In the genomic region with DNA sequence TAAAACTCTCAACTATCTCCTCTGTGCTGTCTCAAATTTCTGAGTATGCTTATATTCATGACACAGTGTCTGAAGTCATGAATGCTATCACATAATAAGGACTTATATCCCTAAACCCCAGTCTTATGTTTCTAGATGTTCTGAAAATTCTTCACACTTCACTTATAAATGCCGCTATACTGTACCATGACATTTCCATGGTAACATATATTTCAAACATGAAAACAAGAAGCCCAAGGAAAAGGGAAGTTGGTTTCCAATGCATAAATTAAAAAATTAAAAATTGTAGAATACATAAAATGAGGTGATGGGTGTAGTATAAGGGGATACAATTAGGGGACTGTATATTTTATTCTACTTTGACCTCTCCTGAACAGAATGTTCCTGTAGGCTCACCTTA, we compare ENCODE assay signal across 26 cellular contexts.
"Had no signal": no experiment of that assay in that cellular context is flagged by ENCODE, and none has a peak within 500 bp of the region (broad histone marks: within the 10 kb centered on the region; RNA-seq: fewer than 3 reads in every experiment).

No MANE protein-coding gene starts in this region.

- H3K27me3 ChIP-seq: breast epithelium, ovary, uterus had no signal

- H3K4me3 ChIP-seq: breast epithelium, esophagus squamous epithelium, left ventricle myocardium inferior, lung, mucosa of descending colon, ovary, skin epidermis, thoracic aorta, uterus had no signal

- H3K4me3 Mint-ChIP-seq: activated CD4-positive, alpha-beta memory T cell treated with anti-CD3 and anti-CD28 coated beads, Interleukin-2, amount 10 ng/mL, durations not matched to agents 7 days and 5 days; activated CD4-positive, alpha-beta T cell treated with anti-CD3 and anti-CD28 coated beads, Interleukin-2, amount 10 ng/mL, durations not matched to agents 7 days and 5 days; activated naive CD4-positive, alpha-beta T cell treated with anti-CD3 and anti-CD28 coated beads, Interleukin-2, amount 50 U/mL, for 24 hours; activated T-cell treated with anti-CD3 and anti-CD28 coated beads, Interleukin-2, amount 50 U/mL, for 4 hours; stimulated activated naive CD8-positive, alpha-beta T cell treated with anti-CD3 and anti-CD28 coated beads, Interleukin-15, Interleukin-2, amounts not matched to agents 100 ng/mL and 50 ng/mL, for 24 hours had no signal

- H3K9me3 Mint-ChIP-seq: activated CD4-positive, alpha-beta memory T cell treated with anti-CD3 and anti-CD28 coated beads, Interleukin-2, amount 10 ng/mL, durations not matched to agents 7 days and 5 days; activated CD4-positive, alpha-beta T cell treated with anti-CD3 and anti-CD28 coated beads, Interleukin-2, amount 10 ng/mL, durations not matched to agents 7 days and 5 days; activated naive CD4-positive, alpha-beta T cell treated with anti-CD3 and anti-CD28 coated beads, Interleukin-2, amount 50 U/mL, for 24 hours; activated T-cell treated with anti-CD3 and anti-CD28 coated beads, Interleukin-2, amount 50 U/mL, for 4 hours; activated T-helper 2 cell treated with anti-CD3 and anti-CD28 coated beads, Interferon-gamma antibody, Interleukin-2, Interleukin-4, amounts not matched to agents 10 μg/mL and 5 μg/mL and 100 μg/mL, durations not matched to agents 14 hours and 24 hours and 36 hours; stimulated activated naive CD8-positive, alpha-beta T cell treated with anti-CD3 and anti-CD28 coated beads, Interleukin-15, Interleukin-2, amounts not matched to agents 100 ng/mL and 50 ng/mL, for 24 hours had no signal

- ATAC-seq: activated T-cell treated with anti-CD3 and anti-CD28 coated beads, Interleukin-2, amount 50 U/mL, for 4 hours; mucosa of descending colon; sciatic nerve had no signal

- H3K36me3 ChIP-seq: breast epithelium, esophagus squamous epithelium, left ventricle myocardium inferior, ovary, thoracic aorta, uterus, WERI-Rb-1 had no signal

- H3K9me3 ChIP-seq: breast epithelium, esophagus squamous epithelium, left ventricle myocardium inferior, mucosa of descending colon, ovary, thoracic aorta, uterus had no signal

- H3K27me3 Mint-ChIP-seq: activated CD4-positive, alpha-beta memory T cell treated with anti-CD3 and anti-CD28 coated beads, Interleukin-2, amount 10 ng/mL, durations not matched to agents 7 days and 5 days; activated CD4-positive, alpha-beta T cell treated with anti-CD3 and anti-CD28 coated beads, Interleukin-2, amount 10 ng/mL, durations not matched to agents 7 days and 5 days; activated naive CD4-positive, alpha-beta T cell treated with anti-CD3 and anti-CD28 coated beads, Interleukin-2, amount 50 U/mL, for 24 hours; progenitor cell of endocrine pancreas; stimulated activated naive CD8-positive, alpha-beta T cell treated with anti-CD3 and anti-CD28 coated beads, Interleukin-15, Interleukin-2, amounts not matched to agents 100 ng/mL and 50 ng/mL, for 24 hours had no signal

- H3K4me1 ChIP-seq: breast epithelium, left ventricle myocardium inferior, uterus had no signal

- DNase-seq: activated CD4-positive, alpha-beta memory T cell treated with anti-CD3 and anti-CD28 coated beads, Interleukin-2, amount 10 ng/mL, durations not matched to agents 7 days and 5 days; activated CD4-positive, alpha-beta T cell treated with anti-CD3 and anti-CD28 coated beads for 1 hour; activated CD4-positive, alpha-beta T cell treated with anti-CD3 and anti-CD28 coated beads, Interleukin-2, amount 10 ng/mL, durations not matched to agents 7 days and 5 days; activated CD8-positive, alpha-beta memory T cell treated with anti-CD3 and anti-CD28 coated beads, Interleukin-2, amount 50 U/mL, for 48 hours; activated T-cell treated with anti-CD3 and anti-CD28 coated beads, Interleukin-2, amount 50 U/mL, for 4 hours; central memory CD4-positive, alpha-beta T cell; esophagus squamous epithelium; foreskin melanocyte; left ventricle myocardium inferior; mucosa of descending colon; ovary; stimulated activated CD4-positive, alpha-beta T cell treated with anti-CD3 and anti-CD28 coated beads, Interleukin-12 subunit alpha, Interleukin-12 subunit beta, amount 100 ng/mL, for 4 hours; stimulated activated CD4-positive, alpha-beta T cell treated with anti-CD3 and anti-CD28 coated beads, Interleukin-4, amount 100 ng/mL, for 1 hour; T-helper 1 cell; trophoblast cell; uterus; WERI-Rb-1 had no signal

- H3K4me1 Mint-ChIP-seq: activated CD4-positive, alpha-beta memory T cell treated with anti-CD3 and anti-CD28 coated beads, Interleukin-2, amount 10 ng/mL, durations not matched to agents 7 days and 5 days; activated CD4-positive, alpha-beta T cell treated with anti-CD3 and anti-CD28 coated beads, Interleukin-2, amount 10 ng/mL, durations not matched to agents 7 days and 5 days; activated naive CD4-positive, alpha-beta T cell treated with anti-CD3 and anti-CD28 coated beads, Interleukin-2, amount 50 U/mL, for 24 hours had no signal

- H3K27ac ChIP-seq: breast epithelium, esophagus squamous epithelium, left ventricle myocardium inferior, ovary, skin epidermis, thoracic aorta, uterus, WERI-Rb-1 had no signal

- H3K27ac Mint-ChIP-seq: activated CD4-positive, alpha-beta memory T cell treated with anti-CD3 and anti-CD28 coated beads, Interleukin-2, amount 10 ng/mL, durations not matched to agents 7 days and 5 days; activated CD4-positive, alpha-beta T cell treated with anti-CD3 and anti-CD28 coated beads, Interleukin-2, amount 10 ng/mL, durations not matched to agents 7 days and 5 days; activated T-helper 2 cell treated with anti-CD3 and anti-CD28 coated beads, Interferon-gamma antibody, Interleukin-2, Interleukin-4, amounts not matched to agents 10 μg/mL and 5 μg/mL and 100 μg/mL, durations not matched to agents 14 hours and 24 hours and 36 hours; progenitor cell of endocrine pancreas; stimulated activated naive CD8-positive, alpha-beta T cell treated with anti-CD3 and anti-CD28 coated beads, Interleukin-15, Interleukin-2, amounts not matched to agents 100 ng/mL and 50 ng/mL, for 24 hours had no signal

- H3K36me3 Mint-ChIP-seq: activated naive CD4-positive, alpha-beta T cell treated with anti-CD3 and anti-CD28 coated beads, Interleukin-2, amount 50 U/mL, for 24 hours had no signal
